11 cellular contexts compared by ENCODE assay signal in the genomic region with DNA sequence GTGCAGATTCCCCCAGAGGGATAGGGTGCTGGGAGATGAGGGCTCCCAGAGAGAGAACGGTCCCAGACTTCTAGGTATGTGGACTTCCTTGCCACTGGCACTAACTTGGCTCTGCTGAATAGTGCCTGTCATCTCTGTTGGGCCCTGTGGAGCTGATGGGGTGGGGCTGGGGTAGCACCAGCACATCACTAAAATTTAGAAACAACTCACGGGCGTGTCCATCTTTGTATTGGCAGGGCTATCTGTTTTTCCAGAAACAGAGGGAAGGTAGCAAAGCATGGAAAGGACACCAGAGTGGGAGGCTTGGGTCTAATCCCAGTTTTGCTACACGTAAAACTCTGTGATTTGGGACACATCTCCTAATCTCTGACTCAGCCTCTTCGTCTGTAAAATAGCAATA. TPM values are rescaled to one million over a fixed set of nuclear protein-coding genes. Genes with fewer than 3 reads are reported as not detected.
A peak's percentile ranks its signal among the peaks of the same experiment; 100 is the strongest.
DNase-seq lines count a peak whose midpoint lies in the region; ATAC-seq and TF ChIP-seq lines count a peak whose summit lies in the region.
"Had no signal": no experiment of that assay in that cellular context is flagged by ENCODE, and none has a peak within 500 bp of the region (broad histone marks: within the 10 kb centered on the region; RNA-seq: fewer than 3 reads in every experiment).

No MANE protein-coding gene starts in this region.

- peaks cover 37% of the 10 kb centered on the region for H3K4me1 ChIP-seq in A673 (ENCODE audit: insufficient read depth, low read length, poor library complexity, severe bottlenecking)
- peaks cover 0 to 15% of the 10 kb centered on the region in 2 donors for H3K4me1 ChIP-seq in mucosa of rectum (ENCODE audit: control insufficient read depth in 2 of 2, insufficient read depth in 2 of 2, low read length in 2 of 2)

- DNase-seq in A673 (ENCODE audit: low spot score), result peak; percentile 21
- peak in 5 of 61 donors; percentile 3 to 44 (median 27) for DNase-seq in caudate nucleus (lab: John Stamatoyannopoulos, UW)
- no peak for DNase-seq in T1000 (lab: John Stamatoyannopoulos, UW)
- DNase-seq in T-helper 17 cell, result no peak
- no peak for DNase-seq in activated naive CD4-positive, alpha-beta T cell treated with anti-CD3 and anti-CD28 coated beads, Interleukin-2, amount 10 ng/mL, durations not matched to agents 7 days and 5 days
- DNase-seq: activated gamma-delta T cell treated with Interleukin-2 at 50 U/mL for 16 hours, NCI-H1105 treated with DMSO at 0.1 percent for 48 hours had no signal

- no peaks in the 10 kb centered on the region for H3K9me3 Mint-ChIP-seq in activated naive CD4-positive, alpha-beta T cell treated with anti-CD3 and anti-CD28 coated beads, Interleukin-2, amount 10 ng/mL, durations not matched to agents 7 days and 5 days
- H3K9me3 Mint-ChIP-seq: nephron progenitor cell had no signal

- H3K27ac ChIP-seq in A673 (ENCODE audit: low read depth, low read length, poor library complexity, severe bottlenecking), result peak overlapping the region; percentile 72
- peak overlapping the region; percentile 93 for H3K27ac ChIP-seq in caudate nucleus (ENCODE audit: low read depth, low read length)
- H3K27ac ChIP-seq in mucosa of rectum (ENCODE audit: low read depth in 2 of 2, low read length in 2 of 2), result peak overlapping the region; percentile 62 to 74

- peaks cover 5% of the 10 kb centered on the region for H3K4me1 Mint-ChIP-seq in T-helper 17 cell
- H3K4me1 Mint-ChIP-seq in activated naive CD4-positive, alpha-beta T cell treated with anti-CD3 and anti-CD28 coated beads, Interleukin-2, amount 10 ng/mL, durations not matched to agents 7 days and 5 days, result no peaks in the 10 kb centered on the region

- intact Hi-C loops in A673 (cut with micrococcal nuclease; ENCODE audit: unreplicated experiment), result no loop called here

- POLR2A ChIA-PET in A673 (lab: Charles Lee; ENCODE audit: low non-redundant PET), result interaction anchor here (0.7 kb wide), 1 partner anchor 715 kb away, joined by 3 read pairs; no protein-coding TSS in a partner anchor

- H3K4me3 ChIP-seq in A673 (ENCODE audit: low read depth, low read length, poor library complexity, severe bottlenecking) (peak overlapping the region; percentile 21), mucosa of rectum (ENCODE audit: low read length in 2 of 2) (no peak overlapping the region)

- H3K27me3 ChIP-seq in A673 (replicated peaks; ENCODE audit: insufficient read depth, low read depth, low read length, poor library complexity) (no peaks in the 10 kb centered on the region), mucosa of rectum (ENCODE audit: control insufficient read depth in 2 of 2, insufficient read depth in 2 of 2, low read length in 2 of 2) (no peaks in the 10 kb centered on the region)

- no peaks in the 10 kb centered on the region for H3K27me3 Mint-ChIP-seq in T-helper 17 cell
- no peaks in the 10 kb centered on the region for H3K27me3 Mint-ChIP-seq in activated naive CD4-positive, alpha-beta T cell treated with anti-CD3 and anti-CD28 coated beads, Interleukin-2, amount 10 ng/mL, durations not matched to agents 7 days and 5 days

- no peak overlapping the region for H3K9ac ChIP-seq in mucosa of rectum (ENCODE audit: low read depth in 1 of 2, low read length in 2 of 2)

- TF ChIP-seq CTCF in A673 (conservative IDR thresholded peaks at IDR 0.05; ENCODE audit: low read depth, low read length), result no peak

- no TSS peak for BruUV-seq in A673 (replicated peaks; lab: Mats Ljungman, UMichigan)

- CTCF ChIA-PET in A673 (lab: Charles Lee), result no interaction called here
- CTCF ChIA-PET in activated naive CD4-positive, alpha-beta T cell treated with anti-CD3 and anti-CD28 coated beads, Interleukin-2, amount 10 ng/mL, durations not matched to agents 7 days and 5 days (lab: Charles Lee), result interaction anchor here (2.0 kb wide), 1 partner anchor 61 kb away, joined by 4 read pairs; no protein-coding TSS in a partner anchor

- no peaks in the 10 kb centered on the region for H3K36me3 ChIP-seq in A673 (ENCODE audit: insufficient read depth, low read length, poor library complexity, severe bottlenecking)
- peaks cover 0 to 3% of the 10 kb centered on the region in 2 donors for H3K36me3 ChIP-seq in mucosa of rectum (ENCODE audit: control insufficient read depth in 2 of 2, insufficient read depth in 2 of 2, low read length in 2 of 2)

- ATAC-seq in HG03175 (IDR thresholded peaks at IDR 0.05; ENCODE audit: unreplicated experiment), result peak; percentile 23
- no peak for ATAC-seq in T-helper 17 cell
- no peak for ATAC-seq in HG03460 (IDR thresholded peaks at IDR 0.05; ENCODE audit: unreplicated experiment)

- H3K27ac Mint-ChIP-seq in T-helper 17 cell, result no peak overlapping the region
- no peak overlapping the region for H3K27ac Mint-ChIP-seq in activated naive CD4-positive, alpha-beta T cell treated with anti-CD3 and anti-CD28 coated beads, Interleukin-2, amount 10 ng/mL, durations not matched to agents 7 days and 5 days
- H3K27ac Mint-ChIP-seq: nephron progenitor cell had no signal

- H3K9me3 ChIP-seq in A673 (ENCODE audit: low read depth, low read length, poor library complexity, severe bottlenecking) (no peaks in the 10 kb centered on the region), mucosa of rectum (ENCODE audit: control insufficient read depth in 2 of 2, low read length in 2 of 2) (no peaks in the 10 kb centered on the region), T-helper 17 cell (ENCODE audit: control insufficient read depth, low read length, poor library complexity, severe bottlenecking) (no peaks in the 10 kb centered on the region)

- H3K4me3 Mint-ChIP-seq in T-helper 17 cell, result no peak overlapping the region
- H3K4me3 Mint-ChIP-seq in activated naive CD4-positive, alpha-beta T cell treated with anti-CD3 and anti-CD28 coated beads, Interleukin-2, amount 10 ng/mL, durations not matched to agents 7 days and 5 days, result no peak overlapping the region
- H3K4me3 Mint-ChIP-seq: nephron progenitor cell had no signal

- peaks cover 4% of the 10 kb centered on the region for H3K36me3 Mint-ChIP-seq in T-helper 17 cell (ENCODE audit: low read depth)
- H3K36me3 Mint-ChIP-seq in activated naive CD4-positive, alpha-beta T cell treated with anti-CD3 and anti-CD28 coated beads, Interleukin-2, amount 10 ng/mL, durations not matched to agents 7 days and 5 days, result peaks cover 6% of the 10 kb centered on the region

RNA-seq across cellular contexts. Expression of a gene that starts 25.8 kb away (rescaled TPM):
- total RNA-seq in A673 (2021), result 18.9 and 21.1 TPM in 2 replicates
- 1 to 10 TPM; 6.1 to 7.5 TPM for total RNA-seq in T-helper 17 cell
